ENCODE assay signal across 1 cellular context in the genomic region with DNA sequence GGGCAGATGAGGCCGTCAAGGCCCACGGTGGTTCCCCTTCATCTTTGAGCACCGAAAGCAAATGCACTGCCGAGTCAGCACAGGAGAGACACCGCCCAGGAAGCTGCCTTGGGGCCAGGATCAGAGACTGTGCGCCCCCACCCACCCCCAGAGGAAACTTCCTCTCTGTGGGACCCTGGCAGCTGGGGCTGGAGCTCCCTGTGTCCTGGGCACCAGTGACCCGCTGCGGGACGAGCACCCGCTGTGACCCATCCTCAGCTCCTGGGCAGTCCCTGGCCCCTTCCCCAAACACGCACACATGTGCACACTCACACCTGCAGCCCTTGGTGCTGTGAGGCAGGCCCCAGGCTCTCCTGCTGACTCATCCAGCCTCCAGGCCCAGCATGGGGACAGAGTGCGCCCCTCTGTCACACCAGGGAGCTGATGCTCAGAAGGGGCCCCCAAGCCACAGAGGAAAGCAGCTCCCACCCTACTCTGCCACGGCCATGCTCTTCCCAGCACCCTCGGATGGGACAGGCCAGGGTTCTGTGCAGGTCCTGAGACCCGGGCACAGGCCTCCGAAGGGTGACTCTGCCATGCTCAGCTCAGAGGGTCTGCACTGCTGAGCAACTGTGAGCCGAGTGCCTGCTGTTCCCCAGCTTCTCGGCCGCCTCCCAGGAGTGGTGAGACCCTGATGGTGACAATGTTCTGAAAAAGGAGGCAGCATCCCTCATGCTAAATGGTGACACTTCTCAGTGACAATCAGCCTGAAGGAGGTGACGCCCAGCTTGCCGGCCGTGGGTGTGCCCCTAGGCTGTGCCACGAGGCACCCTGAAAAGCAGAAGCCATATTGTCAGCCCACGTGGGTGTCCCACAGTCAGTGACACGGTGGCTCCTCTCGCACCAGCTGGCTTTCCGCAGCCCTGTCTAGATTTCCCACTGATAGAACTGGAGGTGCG.
TF ChIP-seq lines count a peak whose summit lies in the region.

No MANE protein-coding gene starts in this region.

TF ChIP-seq in HEK293, 187 proteins besides CTCF, POLR2A, EP300 and RAD21 (continued from another document):
- TF ChIP-seq, protein P1, sequence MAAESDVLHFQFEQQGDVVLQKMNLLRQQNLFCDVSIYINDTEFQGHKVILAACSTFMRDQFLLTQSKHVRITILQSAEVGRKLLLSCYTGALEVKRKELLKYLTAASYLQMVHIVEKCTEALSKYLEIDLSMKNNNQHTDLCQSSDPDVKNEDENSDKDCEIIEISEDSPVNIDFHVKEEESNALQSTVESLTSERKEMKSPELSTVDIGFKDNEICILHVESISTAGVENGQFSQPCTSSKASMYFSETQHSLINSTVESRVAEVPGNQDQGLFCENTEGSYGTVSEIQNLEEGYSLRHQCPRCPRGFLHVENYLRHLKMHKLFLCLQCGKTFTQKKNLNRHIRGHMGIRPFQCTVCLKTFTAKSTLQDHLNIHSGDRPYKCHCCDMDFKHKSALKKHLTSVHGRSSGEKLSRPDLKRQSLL (tag by site-specific recombination; IDR thresholded peaks at IDR 0.05), result no peak
- TF ChIP-seq ZSCAN16 (tag by site-specific recombination; IDR thresholded peaks at IDR 0.05) (no peak), ZBTB20 (tag by site-specific recombination; IDR thresholded peaks at IDR 0.05) (peak; percentile 84)
